Comparison of ENCODE assay signal across 23 cellular contexts in the genomic region with DNA sequence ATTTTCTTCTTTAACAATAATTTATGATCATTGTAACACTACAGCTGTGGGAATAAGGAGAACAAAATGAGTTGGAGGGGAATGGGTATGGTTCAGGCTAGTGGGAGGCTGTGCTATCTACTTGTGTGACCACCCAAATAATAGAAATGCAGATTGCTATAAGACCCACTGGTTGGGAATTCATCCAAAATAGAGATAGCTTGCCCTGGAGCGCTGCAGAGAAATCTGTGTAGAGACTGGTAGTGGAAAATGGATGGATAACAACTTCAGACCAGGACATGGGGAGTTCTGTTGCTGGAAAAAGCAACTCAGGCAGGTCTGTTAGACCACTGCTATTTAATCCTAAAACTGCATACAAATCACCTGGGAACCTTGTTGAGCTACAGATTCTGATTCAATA.
DNase-seq lines count a peak whose midpoint lies in the region; TF ChIP-seq lines count a peak whose summit lies in the region.
"Had no signal": no experiment of that assay in that cellular context is flagged by ENCODE, and none has a peak within 500 bp of the region (broad histone marks: within the 10 kb centered on the region; RNA-seq: fewer than 3 reads in every experiment).

No MANE protein-coding gene starts in this region.

- H3K4ac ChIP-seq in H9 (ENCODE audit: low read depth, low read length): no peak overlapping the region

- no peak overlapping the region for H2BK5ac ChIP-seq in H9 (ENCODE audit: insufficient read length, low read length)

- peaks cover 6% of the 10 kb centered on the region for H3K4me1 ChIP-seq in H9 (ENCODE audit: insufficient read depth, low read length)
- peaks cover 85% of the 10 kb centered on the region for H3K4me1 ChIP-seq in PC-9 (replicated peaks; ENCODE audit: insufficient read depth)
- H3K4me1 ChIP-seq: colonic mucosa, prostate gland had no signal

- H2BK12ac ChIP-seq in H9 (ENCODE audit: insufficient read length, low read depth, low read length): peak overlapping the region; percentile 5

- H3K79me1 ChIP-seq in H9 (ENCODE audit: insufficient read depth, low read depth, low read length, poor library complexity, severe bottlenecking): no peaks in the 10 kb centered on the region

- H4K8ac ChIP-seq in H9 (replicated peaks; ENCODE audit: insufficient read length, low read depth, low read length): no peak overlapping the region

- peak overlapping the region; percentile 43 to 100 (median 97) for H3K27ac Mint-ChIP-seq in H9
- H3K27ac Mint-ChIP-seq in osteocyte (ENCODE audit: unreplicated experiment): peak overlapping the region; percentile 95
- H3K27ac Mint-ChIP-seq: activated naive CD8-positive, alpha-beta T cell treated with anti-CD3 and anti-CD28 coated beads, Interleukin-2, amount 10 ng/mL, durations not matched to agents 7 days and 5 days; naive thymus-derived CD4-positive, alpha-beta T cell; stimulated activated memory B cell treated with anti-CD40 and anti-IgM and Interleukin-4, amounts not matched to agents 10 μg/mL and 1 μg/mL and 100 μg/mL, for 72 hours had no signal

- H3K23me2 ChIP-seq in H9 (ENCODE audit: insufficient read length, low read depth, low read length, poor library complexity, severe bottlenecking): no peaks in the 10 kb centered on the region

- no peak overlapping the region for H3T11ph ChIP-seq in H9 (ENCODE audit: low read length)

- H3K4me3 Mint-ChIP-seq in H9 (peak overlapping the region in 1 of 2 experiments; percentile 66; a peak in 1 of 5 replicates), osteocyte (ENCODE audit: unreplicated experiment) (no peak overlapping the region)
- H3K4me3 Mint-ChIP-seq: activated naive CD8-positive, alpha-beta T cell treated with anti-CD3 and anti-CD28 coated beads, Interleukin-2, amount 10 ng/mL, durations not matched to agents 7 days and 5 days; naive thymus-derived CD4-positive, alpha-beta T cell; stimulated activated memory B cell treated with anti-CD40 and anti-IgM and Interleukin-4, amounts not matched to agents 10 μg/mL and 1 μg/mL and 100 μg/mL, for 72 hours had no signal

- intact Hi-C loops in PC-9 (cut with micrococcal nuclease; ENCODE audit: unreplicated experiment): no loop called here

- no peak overlapping the region for H3K4me2 ChIP-seq in H9 (ENCODE audit: insufficient read depth, insufficient read length, low read length)
- peak overlapping the region; percentile 73 for H3K4me2 ChIP-seq in PC-9

- H3K9me2 ChIP-seq in PC-9 (ENCODE audit: insufficient read depth): no peaks in the 10 kb centered on the region

- H3K9me3 Mint-ChIP-seq in H9 (no peaks in the 10 kb centered on the region; a peak in 1 of 5 replicates), osteocyte (ENCODE audit: unreplicated experiment) (peaks cover 4% of the 10 kb centered on the region)
- H3K9me3 Mint-ChIP-seq: activated naive CD8-positive, alpha-beta T cell treated with anti-CD3 and anti-CD28 coated beads, Interleukin-2, amount 10 ng/mL, durations not matched to agents 7 days and 5 days; naive thymus-derived CD4-positive, alpha-beta T cell; stimulated activated memory B cell treated with anti-CD40 and anti-IgM and Interleukin-4, amounts not matched to agents 10 μg/mL and 1 μg/mL and 100 μg/mL, for 72 hours had no signal

- H3K9me3 ChIP-seq in H9 (ENCODE audit: control insufficient read depth, low read depth, low read length) (no peaks in the 10 kb centered on the region), PC-9 (ENCODE audit: insufficient read depth, low read depth) (no peaks in the 10 kb centered on the region)
- H3K9me3 ChIP-seq: colonic mucosa, prostate gland, thoracic aorta had no signal

- TF ChIP-seq CTCF in H9 (conservative IDR thresholded peaks at IDR 0.05) (no peak), PC-9 (conservative IDR thresholded peaks at IDR 0.05) (no peak), osteocyte (IDR thresholded peaks at IDR 0.05) (no peak)

- H3K4me3 ChIP-seq in PC-9: no peak overlapping the region
- H3K4me3 ChIP-seq: colonic mucosa, prostate gland, thoracic aorta had no signal

- peaks cover 0 to 7% (median 0%) of the 10 kb centered on the region in 3 experiments; a peak in 1 of 7 replicates for H3K36me3 Mint-ChIP-seq in H9 (ENCODE audit: insufficient read depth in 1 of 3, low read depth in 3 of 3)
- no peaks in the 10 kb centered on the region for H3K36me3 Mint-ChIP-seq in osteocyte (ENCODE audit: unreplicated experiment)
- H3K36me3 Mint-ChIP-seq: activated naive CD8-positive, alpha-beta T cell treated with anti-CD3 and anti-CD28 coated beads, Interleukin-2, amount 10 ng/mL, durations not matched to agents 7 days and 5 days; naive thymus-derived CD4-positive, alpha-beta T cell; stimulated activated memory B cell treated with anti-CD40 and anti-IgM and Interleukin-4, amounts not matched to agents 10 μg/mL and 1 μg/mL and 100 μg/mL, for 72 hours had no signal

- H3F3A ChIP-seq in PC-9 (ENCODE audit: insufficient read depth, low read depth): peaks cover 67% of the 10 kb centered on the region

- no peak overlapping the region for H2BK15ac ChIP-seq in H9 (ENCODE audit: low read depth, low read length)

- H4K5ac ChIP-seq in H9 (ENCODE audit: insufficient read length, low read depth, low read length): no peak overlapping the region

- no peak overlapping the region for H3K56ac ChIP-seq in H9 (ENCODE audit: insufficient read length, low read depth, low read length)

- H3K18ac ChIP-seq in H9 (ENCODE audit: insufficient read length, low read depth, low read length): peak overlapping the region; percentile 54

- CTCF ChIA-PET in PC-9 (lab: Charles Lee): interaction anchor here (0.7 kb wide), 1 partner anchor 314 kb away, joined by 4 read pairs; no protein-coding TSS in a partner anchor

- H2BK120ac ChIP-seq in H9 (ENCODE audit: low read depth, low read length, poor library complexity, severe bottlenecking): no peak overlapping the region

- no peak overlapping the region for H2BK20ac ChIP-seq in H9 (ENCODE audit: low read depth, low read length, poor library complexity, severe bottlenecking)

- H3K27ac ChIP-seq in H9 (ENCODE audit: insufficient read length, low read depth, low read length): peak overlapping the region; percentile 69
- H3K27ac ChIP-seq in PC-9: peak overlapping the region; percentile 94
- H3K27ac ChIP-seq: brain microvascular endothelial cell, colonic mucosa, prostate gland, thoracic aorta had no signal

- no peak overlapping the region for H2AK5ac ChIP-seq in H9 (ENCODE audit: insufficient read length, low read length)

- no CpG with 5 or more reads among the region's 1 CpG for WGBS in H9 (ENCODE audit: extremely low coverage, insufficient read length, low lambda C conversion rate)

- H4K20me1 ChIP-seq in H9 (ENCODE audit: control insufficient read depth, insufficient read depth, insufficient read length): no peaks in the 10 kb centered on the region
- no peaks in the 10 kb centered on the region for H4K20me1 ChIP-seq in PC-9 (ENCODE audit: insufficient read depth)

- no peaks in the 10 kb centered on the region for H3K27me3 ChIP-seq in H9 (ENCODE audit: insufficient read depth, low read length)
- H3K27me3 ChIP-seq in PC-9 (ENCODE audit: insufficient read depth, low read depth): no peaks in the 10 kb centered on the region
- H3K27me3 ChIP-seq: brain microvascular endothelial cell, colonic mucosa had no signal

- H4K91ac ChIP-seq in H9 (ENCODE audit: insufficient read length, low read depth, low read length): no peak overlapping the region

- H3K27me3 Mint-ChIP-seq in H9 (ENCODE audit: low read depth) (no peaks in the 10 kb centered on the region; the same call in 1 of the 2 replicates), osteocyte (ENCODE audit: unreplicated experiment) (no peaks in the 10 kb centered on the region)
- H3K27me3 Mint-ChIP-seq: stimulated activated memory B cell treated with anti-CD40 and anti-IgM and Interleukin-4, amounts not matched to agents 10 μg/mL and 1 μg/mL and 100 μg/mL, for 72 hours had no signal

- H3K9ac ChIP-seq in H9 (ENCODE audit: extremely low read depth, insufficient read length, low read length): no peak overlapping the region

- H3K79me2 ChIP-seq in H9 (ENCODE audit: insufficient read depth, low read length) (no peaks in the 10 kb centered on the region), PC-9 (ENCODE audit: low read depth) (no peaks in the 10 kb centered on the region)

- no TSS peak for BruUV-seq in PC-9 (replicated peaks; lab: Mats Ljungman, UMichigan)

- H3K23ac ChIP-seq in H9 (ENCODE audit: insufficient read length, low read depth, low read length): no peak overlapping the region

- H2AFZ ChIP-seq in H9 (ENCODE audit: low read length) (no peak overlapping the region), PC-9 (no peak overlapping the region)

- H3K36me3 ChIP-seq in PC-9 (ENCODE audit: low read depth): no peaks in the 10 kb centered on the region
- H3K36me3 ChIP-seq: brain microvascular endothelial cell, colonic mucosa, prostate gland, thoracic aorta had no signal

- no peak overlapping the region for H3K14ac ChIP-seq in H9 (ENCODE audit: insufficient read depth, low read length)

- DNase-seq in H9: no peak
- no peak for DNase-seq in PC-9
- DNase-seq in cerebellar cortex (ENCODE audit: low spot score): peak; percentile 48
- no peak for DNase-seq in osteocyte (ENCODE audit: extremely low spot score, unreplicated experiment)
- no peak for DNase-seq in GM19238 (ENCODE audit: insufficient read length, low spot score)
- no peak for DNase-seq in kidney glomerular epithelial cell (lab: John Stamatoyannopoulos, UW)
- no peak for DNase-seq in nucleus accumbens (lab: John Stamatoyannopoulos, UW)
- DNase-seq: activated CD4-positive, alpha-beta T cell treated with anti-CD3 and anti-CD28 coated beads for 48 hours; activated naive CD8-positive, alpha-beta T cell treated with anti-CD3 and anti-CD28 coated beads, Interleukin-2, amount 10 ng/mL, durations not matched to agents 7 days and 5 days; brain microvascular endothelial cell; colonic mucosa; DMS79 treated with DMSO at 0.1 percent for 48 hours; Kasumi-1; naive thymus-derived CD4-positive, alpha-beta T cell; NCI-H187 treated with DMSO at 0.1 percent for 48 hours; NCI-H2227 treated with DMSO at 0.1 percent for 48 hours; NCI-H82; PC-3; stimulated activated CD4-positive, alpha-beta T cell treated with anti-CD3 and anti-CD28 coated beads, Interleukin-1b, Interleukin-23, amount 100 ng/mL, for 48 hours; T-helper 1 cell had no signal

- H3K4me1 Mint-ChIP-seq in H9 (peaks cover 41% of the 10 kb centered on the region in 2 experiments), osteocyte (ENCODE audit: unreplicated experiment) (peaks cover 40% of the 10 kb centered on the region)

- POLR2A ChIA-PET in PC-9 (lab: Charles Lee; ENCODE audit: unreplicated experiment): interaction anchor here (1.7 kb wide), 1 partner anchor 26 kb away, joined by 10 read pairs; no protein-coding TSS in a partner anchor
